8 cellular contexts compared by ENCODE assay signal in the genomic region with DNA sequence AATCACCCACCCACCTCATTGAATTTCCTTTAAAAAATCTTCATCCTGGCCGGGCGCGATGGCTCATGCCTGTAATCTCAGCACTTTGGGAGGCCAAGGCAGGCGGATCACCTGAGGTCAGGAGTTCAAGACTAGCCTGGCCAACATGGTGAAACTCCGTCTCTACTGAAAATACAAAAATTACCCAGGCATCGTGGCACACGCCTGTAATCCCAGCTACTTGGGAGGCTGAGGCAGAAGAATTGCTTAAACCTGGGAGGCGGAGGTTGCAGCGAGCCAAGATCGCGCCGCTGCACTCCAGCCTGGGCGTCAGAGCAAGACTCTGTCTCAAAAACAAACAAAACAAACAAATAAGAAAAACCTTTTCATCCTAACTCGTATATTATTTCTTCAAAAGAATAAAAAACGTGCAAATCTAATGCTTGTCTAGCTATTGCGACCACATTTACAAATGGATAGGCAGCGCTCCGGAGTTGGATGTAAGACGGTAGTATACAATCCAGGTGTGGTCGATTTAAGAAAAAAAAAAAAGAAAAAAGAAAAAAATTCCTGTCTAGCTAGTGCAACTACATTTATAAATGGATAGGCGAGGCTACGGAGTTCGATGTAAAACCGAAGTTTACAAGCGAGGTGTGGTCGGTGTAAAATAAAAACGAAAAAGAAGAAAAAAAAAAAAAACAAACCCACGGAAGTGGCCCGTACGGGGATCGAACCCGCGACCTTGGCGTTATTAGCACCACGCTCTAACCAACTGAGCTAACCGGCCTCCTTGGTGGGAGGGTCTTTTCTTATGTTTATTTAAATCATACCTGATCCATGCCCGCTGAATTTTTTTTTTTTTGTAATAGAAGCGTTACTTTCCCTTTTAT.
DNase-seq lines count a peak whose midpoint lies in the region; ATAC-seq and TF ChIP-seq lines count a peak whose summit lies in the region.
"Not testable (repeated sequence)": the region's sequence is repeated elsewhere in the genome, so short reads cannot be mapped to it uniquely, and the experiment has no call there.

No MANE protein-coding gene starts in this region.

- not testable (repeated sequence) for H3K36me3 Mint-ChIP-seq in activated naive CD4-positive, alpha-beta T cell treated with anti-CD3 and anti-CD28 coated beads for 36 hours (ENCODE audit: low read depth)

- H3K27me3 ChIP-seq in BLaER1 treated with 17β-estradiol and CSF1 and Interleukin-3, amounts not matched to agents 10 nM and 100 nM: not testable (repeated sequence)

- peak overlapping the region; percentile 87 for H3K27ac Mint-ChIP-seq in activated naive CD4-positive, alpha-beta T cell treated with anti-CD3 and anti-CD28 coated beads for 36 hours

- not testable (repeated sequence) for H3K9me3 Mint-ChIP-seq in activated naive CD4-positive, alpha-beta T cell treated with anti-CD3 and anti-CD28 coated beads for 36 hours

- peak overlapping the region; percentile 77 to 99 (median 93) for H3K4me3 ChIP-seq in BLaER1 treated with 17β-estradiol and CSF1 and Interleukin-3, amounts not matched to agents 10 nM and 100 nM
- peak overlapping the region; percentile 96 for H3K4me3 ChIP-seq in fibroblast of mammary gland (ENCODE audit: control insufficient read depth, low read depth, low read length)

- not testable (repeated sequence) for TF ChIP-seq CTCF in fibroblast of mammary gland (conservative IDR thresholded peaks at IDR 0.05; ENCODE audit: control insufficient read depth, insufficient read depth, low read depth, low read length)

- not testable (repeated sequence) for H4K20me1 ChIP-seq in BLaER1 treated with 17β-estradiol and CSF1 and Interleukin-3, amounts not matched to agents 10 nM and 100 nM

- ATAC-seq in GM21619 (IDR thresholded peaks at IDR 0.05; ENCODE audit: unreplicated experiment): peak; percentile 36

- peak overlapping the region; percentile 66 to 86 (median 76) for H3K4me2 ChIP-seq in BLaER1 treated with 17β-estradiol and CSF1 and Interleukin-3, amounts not matched to agents 10 nM and 100 nM

- intact Hi-C loops in activated naive CD4-positive, alpha-beta T cell treated with anti-CD3 and anti-CD28 coated beads for 36 hours (cut with micrococcal nuclease): loop anchor here (1.0 to 5.0 kb wide), 10 partner anchors 12 to 726 kb away; a partner anchor contains a TSS

- peaks cover 14 to 36% (median 34%) of the 10 kb centered on the region in 11 experiments for H3K9me3 ChIP-seq in BLaER1 treated with 17β-estradiol and CSF1 and Interleukin-3, amounts not matched to agents 10 nM and 100 nM (replicated peaks in 1 of 11)

- not testable (repeated sequence) for H3K36me3 ChIP-seq in BLaER1 treated with 17β-estradiol and CSF1 and Interleukin-3, amounts not matched to agents 10 nM and 100 nM

- peak overlapping the region; percentile 92 for H3K4me3 Mint-ChIP-seq in activated naive CD4-positive, alpha-beta T cell treated with anti-CD3 and anti-CD28 coated beads for 36 hours

- CTCF ChIA-PET in activated naive CD4-positive, alpha-beta T cell treated with anti-CD3 and anti-CD28 coated beads for 36 hours (lab: Charles Lee): interaction anchor here (0.6 to 3.0 kb wide), 11 partner anchors 10 to 620 kb away, joined by 3 to 14 read pairs (median 4); no protein-coding TSS in a partner anchor

- peak overlapping the region; percentile 88 to 98 (median 94) for H3K9ac ChIP-seq in BLaER1 treated with 17β-estradiol and CSF1 and Interleukin-3, amounts not matched to agents 10 nM and 100 nM

- H3K4me1 ChIP-seq in BLaER1 treated with 17β-estradiol and CSF1 and Interleukin-3, amounts not matched to agents 10 nM and 100 nM: peaks cover 0 to 19% (median 8%) of the 10 kb centered on the region in 10 experiments; a peak in 9 of 20 replicates

- not testable (repeated sequence) for H3K27me3 Mint-ChIP-seq in activated naive CD4-positive, alpha-beta T cell treated with anti-CD3 and anti-CD28 coated beads for 36 hours (ENCODE audit: low read depth)

- peak overlapping the region; percentile 75 to 97 (median 92); a peak in 21 of 22 replicates for H3K27ac ChIP-seq in BLaER1 treated with 17β-estradiol and CSF1 and Interleukin-3, amounts not matched to agents 10 nM and 100 nM

- not testable (repeated sequence) for H3K4me1 Mint-ChIP-seq in activated naive CD4-positive, alpha-beta T cell treated with anti-CD3 and anti-CD28 coated beads for 36 hours (ENCODE audit: low read depth)

- DNase-seq in NCI-H1417 treated with DMSO at 0.1 percent for 48 hours (lab: John Stamatoyannopoulos, UW): peak; percentile 16
- peak; percentile 26 to 72 (median 57) for DNase-seq in T-helper 1 cell
- DNase-seq in activated naive CD4-positive, alpha-beta T cell treated with anti-CD3 and anti-CD28 coated beads for 36 hours: peak; percentile 71
- DNase-seq in fibroblast of mammary gland (ENCODE audit: low read depth): peak; percentile 48
- DNase-seq in mucosa of gallbladder (ENCODE audit: low spot score): peak; percentile 67
- DNase-seq in stimulated activated CD4-positive, alpha-beta T cell treated with anti-CD3 and anti-CD28 coated beads, TNF-alpha, amount 100 ng/mL, for 24 hours (ENCODE audit: low read depth in 3 of 3): peak in 2 of 3 experiments; percentile 29 to 57

Comparison
In these comparisons a context has a peak if more than half of its experiments do, and no peak if none do; other contexts are left out.
1. Peak in every context shown above with its lines: DNase-seq, ATAC-seq, H3K4me3 ChIP-seq and H3K27ac ChIP-seq.
2. DNase-seq: peak in every context shown above with its lines; median percentile 71 in activated naive CD4-positive, alpha-beta T cell treated with anti-CD3 and anti-CD28 coated beads for 36 hours; 67 in mucosa of gallbladder; 57 in T-helper 1 cell; 48 in fibroblast of mammary gland; 43 in stimulated activated CD4-positive, alpha-beta T cell treated with anti-CD3 and anti-CD28 coated beads, TNF-alpha, amount 100 ng/mL, for 24 hours; 16 in NCI-H1417 treated with DMSO at 0.1 percent for 48 hours.